ENCODE assay signal across 21 cellular contexts in the genomic region with DNA sequence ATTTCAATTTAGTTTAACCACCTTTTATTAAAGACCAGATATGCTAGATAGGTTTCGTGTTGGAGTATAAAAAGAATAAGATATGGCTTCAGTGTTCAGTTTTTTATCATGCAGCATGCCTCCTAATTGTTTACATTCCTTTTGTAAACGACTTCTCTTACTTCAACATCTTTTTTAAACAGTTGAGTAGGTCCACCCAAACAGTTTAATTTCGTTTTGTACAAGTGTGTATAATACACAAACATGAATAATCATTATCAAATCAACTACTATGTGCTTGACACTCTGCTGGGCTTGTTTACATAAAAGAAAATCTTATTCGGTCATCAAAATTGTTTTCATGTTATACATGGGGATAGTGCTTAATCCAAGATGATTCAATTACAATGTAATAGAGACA.
DNase-seq lines count a peak whose midpoint lies in the region; ATAC-seq and TF ChIP-seq lines count a peak whose summit lies in the region.
"Had no signal": no experiment of that assay in that cellular context is flagged by ENCODE, and none has a peak within 500 bp of the region (broad histone marks: within the 10 kb centered on the region; RNA-seq: fewer than 3 reads in every experiment).

No MANE protein-coding gene starts in this region.

- H2BK20ac ChIP-seq in IMR-90 (ENCODE audit: low read depth, low read length) = no peak overlapping the region

- H2BK120ac ChIP-seq in IMR-90 (ENCODE audit: low read depth, low read length) = peak overlapping the region; percentile 77

- DNase-seq in IMR-90 = peak; percentile 66
- DNase-seq in fibroblast of peridontal ligament (ENCODE audit: extremely low read depth) = peak; percentile 17
- no peak for DNase-seq in A673 (ENCODE audit: low spot score)
- no peak for DNase-seq in cerebellar cortex (ENCODE audit: low spot score)
- DNase-seq: 8988T; BE2C; C1 segment of cervical spinal cord; CD4-positive, alpha-beta memory T cell; CD4-positive, CD25-positive, alpha-beta regulatory T cell; CD8-positive, alpha-beta memory T cell; COR-L47; DMS 273 treated with DMSO at 0.1 percent for 48 hours; DMS153; DMS53; DMS79; DND-41; EL; GDM1 had no signal

- H3K4me1 ChIP-seq in IMR-90 (ENCODE audit: control insufficient read depth, insufficient read depth, low read length) (no peaks in the 10 kb centered on the region), A673 (ENCODE audit: insufficient read depth, low read length, poor library complexity, severe bottlenecking) (no peaks in the 10 kb centered on the region)
- H3K4me1 ChIP-seq: BE2C, BLaER1 had no signal

- H3K79me1 ChIP-seq in IMR-90 (ENCODE audit: low read depth in 1 of 2, low read length in 2 of 2) = no peaks in the 10 kb centered on the region

- no peak for TF ChIP-seq CTCF in IMR-90 (conservative IDR thresholded peaks at IDR 0.05; ENCODE audit: low read depth, low read length)
- no peak for TF ChIP-seq CTCF in A673 (conservative IDR thresholded peaks at IDR 0.05; ENCODE audit: low read depth, low read length)

- H3K18ac ChIP-seq in IMR-90 (ENCODE audit: low read depth, low read length) = peak overlapping the region; percentile 30; the same call in 1 of the 2 replicates

- peak overlapping the region; percentile 49; the same call in 1 of the 2 replicates for H3K27ac ChIP-seq in IMR-90 (ENCODE audit: insufficient read depth, low read length)
- H3K27ac ChIP-seq in A673 (ENCODE audit: low read depth, low read length, poor library complexity, severe bottlenecking) = no peak overlapping the region
- H3K27ac ChIP-seq: BLaER1 had no signal

- H2BK15ac ChIP-seq in IMR-90 (ENCODE audit: low read depth, low read length) = no peak overlapping the region; the same call in 2 of the 3 replicates

- H3K36me3 ChIP-seq in IMR-90 (ENCODE audit: control insufficient read depth, insufficient read depth, low read length) = no peaks in the 10 kb centered on the region
- no peaks in the 10 kb centered on the region for H3K36me3 ChIP-seq in A673 (ENCODE audit: insufficient read depth, low read length, poor library complexity, severe bottlenecking)
- H3K36me3 ChIP-seq: BE2C, BLaER1 had no signal

- no peak overlapping the region; the same call in 1 of the 2 replicates for H4K91ac ChIP-seq in IMR-90 (ENCODE audit: insufficient read depth, low read depth, low read length)

- no peaks in the 10 kb centered on the region for H3K9me1 ChIP-seq in IMR-90 (ENCODE audit: insufficient read depth, low read length)

- H3K27me3 ChIP-seq in IMR-90 (ENCODE audit: control insufficient read depth, insufficient read depth, low read length) (no peaks in the 10 kb centered on the region), A673 (replicated peaks; ENCODE audit: insufficient read depth, low read depth, low read length, poor library complexity) (no peaks in the 10 kb centered on the region)
- H3K27me3 ChIP-seq: BE2C, BLaER1 had no signal

- dilution Hi-C loops in IMR-90 (cut with HindIII; ENCODE audit: low sequenced_read_pairs, unreplicated experiment) = no loop called here

- no TSS peak for BruUV-seq in IMR-90 (replicated peaks; lab: Mats Ljungman, UMichigan)
- BruUV-seq in A673 (replicated peaks; lab: Mats Ljungman, UMichigan) = no TSS peak

- peak overlapping the region; percentile 41; the same call in 1 of the 2 replicates for H3K4me2 ChIP-seq in IMR-90 (ENCODE audit: low read depth, low read length)
- H3K4me2 ChIP-seq: BLaER1 had no signal

- POLR2A ChIA-PET in IMR-90 (lab: Charles Lee; ENCODE audit: unreplicated experiment) (no interaction called here), A673 (lab: Charles Lee; ENCODE audit: low non-redundant PET) (no interaction called here)

- in situ Hi-C loops in IMR-90 (cut with MboI; ENCODE audit: low sequenced_read_pairs) = no loop called here

- TF ChIP-seq POLR2A in IMR-90 (IDR thresholded peaks at IDR 0.05; ENCODE audit: low read depth, low read length) = no peak

- no peak overlapping the region for H4K8ac ChIP-seq in IMR-90 (ENCODE audit: low read depth in 2 of 2, low read length in 2 of 2)

- H3K56ac ChIP-seq in IMR-90 (ENCODE audit: extremely low read depth, insufficient read depth, low read length) = no peak overlapping the region

- no peaks in the 10 kb centered on the region for H4K20me1 ChIP-seq in IMR-90 (ENCODE audit: insufficient read depth, low read length)
- H4K20me1 ChIP-seq: BLaER1 had no signal

- intact Hi-C loops in IMR-90 (cut with micrococcal nuclease) = no loop called here
- intact Hi-C loops in A673 (cut with micrococcal nuclease; ENCODE audit: unreplicated experiment) = no loop called here

- H3K23ac ChIP-seq in IMR-90 (ENCODE audit: low read depth, low read length) = 0 out of 2 replicates have a peak overlapping the region, but pooled peaks have one; percentile 66

- no peak overlapping the region; the same call in 1 of the 2 replicates for H4K5ac ChIP-seq in IMR-90 (ENCODE audit: low read depth, low read length)

- ATAC-seq in IMR-90 (ENCODE audit: low read depth) = peak; percentile 89
- ATAC-seq in GM18867 (IDR thresholded peaks at IDR 0.05; ENCODE audit: unreplicated experiment) = no peak
- ATAC-seq: GM12878 had no signal

- CTCF ChIA-PET in IMR-90 (lab: Yijun Ruan, JAX) (no interaction called here), A673 (lab: Charles Lee) (no interaction called here)

- no peak overlapping the region for H2AK5ac ChIP-seq in IMR-90 (ENCODE audit: low read depth, low read length)

- no peaks in the 10 kb centered on the region for H3K9me3 ChIP-seq in IMR-90 (ENCODE audit: control insufficient read depth, insufficient read depth, low read length)
- no peaks in the 10 kb centered on the region for H3K9me3 ChIP-seq in A673 (ENCODE audit: low read depth, low read length, poor library complexity, severe bottlenecking)
- H3K9me3 ChIP-seq: BE2C, BLaER1 had no signal

- H2BK5ac ChIP-seq in IMR-90 (ENCODE audit: low read depth, low read length, poor library complexity, severe bottlenecking) = peak overlapping the region; percentile 90

- no peak overlapping the region for H2AK9ac ChIP-seq in IMR-90 (replicated peaks; ENCODE audit: low read depth, low read length, poor library complexity)

- H3K4me3 ChIP-seq in IMR-90 (ENCODE audit: insufficient read depth, low read depth, low read length) = no peak overlapping the region
- H3K4me3 ChIP-seq in A673 (ENCODE audit: low read depth, low read length, poor library complexity, severe bottlenecking) = no peak overlapping the region
- H3K4me3 ChIP-seq: BLaER1, GM12878 had no signal

- H3K14ac ChIP-seq in IMR-90 (replicated peaks; ENCODE audit: low read depth, low read length) = no peak overlapping the region

- WGBS in IMR-90 (ENCODE audit: extremely low coverage in 2 of 2, insufficient read length in 1 of 2), 2 experiments = no CpG with 5 or more reads among the region's 4 CpGs

- H3K4ac ChIP-seq in IMR-90 (ENCODE audit: low read depth, low read length) = 0 out of 2 replicates have a peak overlapping the region, but pooled peaks have one; percentile 17

- TF ChIP-seq RAD21 in IMR-90 (IDR thresholded peaks at IDR 0.05; ENCODE audit: low read length) = no peak

- no peak overlapping the region for H2AFZ ChIP-seq in IMR-90 (replicated peaks; ENCODE audit: low read length, poor library complexity)

- no peak overlapping the region for H3K9ac ChIP-seq in IMR-90 (ENCODE audit: low read depth, low read length)
- H3K9ac ChIP-seq: BLaER1 had no signal

TF ChIP-seq in IMR-90, 13 proteins besides CTCF, POLR2A, EP300 and RAD21:
- TF ChIP-seq MAFK (IDR thresholded peaks at IDR 0.05; ENCODE audit: low read depth, low read length) (no peak), SMC3 (IDR thresholded peaks at IDR 0.05; ENCODE audit: low read depth, low read length) (no peak), RCOR1 (IDR thresholded peaks at IDR 0.05; ENCODE audit: insufficient replicate concordance, low read length) (no peak), CEBPB (IDR thresholded peaks at IDR 0.05; ENCODE audit: low read depth, low read length) (no peak), CHD1 (IDR thresholded peaks at IDR 0.05; ENCODE audit: low read depth, low read length) (no peak), MXI1 (IDR thresholded peaks at IDR 0.05; ENCODE audit: borderline replicate concordance, low read depth, low read length) (no peak), FOS (IDR thresholded peaks at IDR 0.05; ENCODE audit: low read depth, low read length) (no peak), BHLHE40 (IDR thresholded peaks at IDR 0.05; ENCODE audit: low read depth, low read length) (no peak), NFE2L2 (IDR thresholded peaks at IDR 0.05; ENCODE audit: low read depth, low read length) (no peak), RFX5 (IDR thresholded peaks at IDR 0.05; ENCODE audit: low read depth, low read length) (no peak), MAZ (IDR thresholded peaks at IDR 0.05; ENCODE audit: borderline replicate concordance, low read depth, low read length) (no peak)
- TF ChIP-seq, protein P1, sequence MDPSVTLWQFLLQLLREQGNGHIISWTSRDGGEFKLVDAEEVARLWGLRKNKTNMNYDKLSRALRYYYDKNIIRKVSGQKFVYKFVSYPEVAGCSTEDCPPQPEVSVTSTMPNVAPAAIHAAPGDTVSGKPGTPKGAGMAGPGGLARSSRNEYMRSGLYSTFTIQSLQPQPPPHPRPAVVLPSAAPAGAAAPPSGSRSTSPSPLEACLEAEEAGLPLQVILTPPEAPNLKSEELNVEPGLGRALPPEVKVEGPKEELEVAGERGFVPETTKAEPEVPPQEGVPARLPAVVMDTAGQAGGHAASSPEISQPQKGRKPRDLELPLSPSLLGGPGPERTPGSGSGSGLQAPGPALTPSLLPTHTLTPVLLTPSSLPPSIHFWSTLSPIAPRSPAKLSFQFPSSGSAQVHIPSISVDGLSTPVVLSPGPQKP (IDR thresholded peaks at IDR 0.05; ENCODE audit: borderline replicate concordance, low read depth, low read length) = no peak
- TF ChIP-seq, protein P2, sequence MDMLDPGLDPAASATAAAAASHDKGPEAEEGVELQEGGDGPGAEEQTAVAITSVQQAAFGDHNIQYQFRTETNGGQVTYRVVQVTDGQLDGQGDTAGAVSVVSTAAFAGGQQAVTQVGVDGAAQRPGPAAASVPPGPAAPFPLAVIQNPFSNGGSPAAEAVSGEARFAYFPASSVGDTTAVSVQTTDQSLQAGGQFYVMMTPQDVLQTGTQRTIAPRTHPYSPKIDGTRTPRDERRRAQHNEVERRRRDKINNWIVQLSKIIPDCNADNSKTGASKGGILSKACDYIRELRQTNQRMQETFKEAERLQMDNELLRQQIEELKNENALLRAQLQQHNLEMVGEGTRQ (IDR thresholded peaks at IDR 0.05; ENCODE audit: low read depth, low read length) = no peak

Comparison
In these comparisons a context has a peak if more than half of its experiments do, and no peak if none do; other contexts are left out.
1. DNase-seq: peak in IMR-90 (single experiment) and fibroblast of peridontal ligament (single experiment); none in A673 (single experiment) and cerebellar cortex (single experiment).